In genomic region chr16:48053346-48053745, GRCh38 we compare ENCODE assay signal across 8 cellular contexts.
DNase-seq lines count a peak whose midpoint lies in the region; ATAC-seq and TF ChIP-seq lines count a peak whose summit lies in the region.
"Had no signal": no experiment of that assay in that cellular context is flagged by ENCODE, and none has a peak within 500 bp of the region (broad histone marks: within the 10 kb centered on the region; RNA-seq: fewer than 3 reads in every experiment).

No MANE protein-coding gene starts in this region.

- ATAC-seq in HG02884 (IDR thresholded peaks at IDR 0.05; ENCODE audit: unreplicated experiment): no peak

- in situ Hi-C loops in astrocyte of the spinal cord (cut with HindIII; ENCODE audit: low sequenced_read_pairs) (no loop called here), GM13976 (cut with MboI; ENCODE audit: low sequenced_read_pairs, unreplicated experiment) (loop anchor here (10.0 kb wide), 1 partner anchor 899 kb away; no protein-coding TSS in a partner anchor)

- TF ChIP-seq CTCF in HFF-Myc (IDR thresholded peaks at IDR 0.05; ENCODE audit: low read depth, low read length, missing control alignments): no peak
- TF ChIP-seq CTCF in astrocyte of the spinal cord (IDR thresholded peaks at IDR 0.05; ENCODE audit: low read depth, low read length): no peak
- TF ChIP-seq CTCF in GM13976 (IDR thresholded peaks at IDR 0.05; ENCODE audit: borderline replicate concordance, control extremely low read depth, extremely low read depth, insufficient read depth, missing control alignments): no peak

- H3K4me3 ChIP-seq in HFF-Myc (replicated peaks; ENCODE audit: low read depth, low read length) (no peak overlapping the region), astrocyte of the spinal cord (ENCODE audit: low read depth, low read length) (no peak overlapping the region)

- DNase-seq in HFF-Myc (ENCODE audit: extremely low read depth, low read depth) (peak; percentile 4), astrocyte of the spinal cord (ENCODE audit: low read depth, low spot score) (peak; percentile 55), iPS-NIHi11 (ENCODE audit: low spot score) (peak; percentile 41), superior temporal gyrus (ENCODE audit: extremely low spot score) (peak; percentile 35), GM13976 (ENCODE audit: low spot score) (no peak)
- DNase-seq in stimulated activated CD4-positive, alpha-beta T cell treated with anti-CD3 and anti-CD28 coated beads, Interleukin-1b, Interleukin-23, amount 100 ng/mL, for 48 hours: no peak
- DNase-seq: activated gamma-delta T cell had no signal

Comparison
In these comparisons a context has a peak if more than half of its experiments do, and no peak if none do; other contexts are left out.
1. DNase-seq: peak in HFF-Myc (single experiment), astrocyte of the spinal cord (single experiment), iPS-NIHi11 (single experiment) and superior temporal gyrus (single experiment); none in stimulated activated CD4-positive, alpha-beta T cell treated with anti-CD3 and anti-CD28 coated beads, Interleukin-1b, Interleukin-23, amount 100 ng/mL, for 48 hours (single experiment) and GM13976 (single experiment).